Comparison of ENCODE assay signal across 30 cellular contexts in the genomic region with DNA sequence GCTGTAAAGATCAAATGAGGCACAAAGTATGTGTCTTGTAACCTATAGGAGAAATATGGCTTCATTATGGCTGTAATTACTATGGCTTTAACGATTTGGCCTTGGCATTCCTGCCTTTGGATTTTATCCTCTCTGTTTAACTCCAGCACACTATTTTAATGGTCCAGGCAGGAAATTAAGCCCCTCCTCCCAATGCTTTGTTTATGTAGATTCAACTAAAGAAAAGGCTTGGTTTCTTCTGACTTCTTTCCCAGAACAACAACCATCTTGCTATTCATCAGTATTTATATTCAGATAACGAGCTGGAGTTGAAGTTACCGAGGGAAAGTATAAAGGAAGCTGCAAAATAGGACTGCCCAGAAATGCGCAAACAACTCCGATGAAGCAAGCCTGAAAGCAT.
"Had no signal": no experiment of that assay in that cellular context is flagged by ENCODE, and none has a peak within 500 bp of the region (broad histone marks: within the 10 kb centered on the region; RNA-seq: fewer than 3 reads in every experiment).

No MANE protein-coding gene starts in this region.

- H3K36me3 ChIP-seq: adrenal gland, brain microvascular endothelial cell, ovary, thoracic aorta had no signal

- H3K4me1 ChIP-seq: adrenal gland had no signal

- H3K4me3 Mint-ChIP-seq: activated B cell treated with CpG ODN at 0.5 μM for 24 hours; activated CD8-positive, alpha-beta T cell treated with anti-CD3 and anti-CD28 coated beads for 36 hours; effector memory CD8-positive, alpha-beta T cell; nephron; stimulated activated effector memory CD8-positive, alpha-beta T cell treated with anti-CD3 and anti-CD28 coated beads, Interleukin-12 subunit alpha, Interleukin-12 subunit beta, amount 100 ng/mL, for 72 hours; stimulated activated naive CD8-positive, alpha-beta T cell treated with anti-CD3 and anti-CD28 coated beads, Interleukin-15, Interleukin-2, amounts not matched to agents 100 ng/mL and 50 ng/mL, for 24 hours had no signal

- ATAC-seq: activated CD8-positive, alpha-beta T cell treated with anti-CD3 and anti-CD28 coated beads for 36 hours; activated naive CD4-positive, alpha-beta T cell treated with anti-CD3 and anti-CD28 coated beads, Interleukin-2, amount 50 U/mL, for 72 hours; effector memory CD8-positive, alpha-beta T cell; left ventricle myocardium superior; sciatic nerve; stimulated activated effector memory CD8-positive, alpha-beta T cell treated with anti-CD3 and anti-CD28 coated beads, Interleukin-12 subunit alpha, Interleukin-12 subunit beta, amount 100 ng/mL, for 72 hours had no signal

- H3K9me3 Mint-ChIP-seq: activated B cell treated with CpG ODN at 0.5 μM for 24 hours; activated CD8-positive, alpha-beta T cell treated with anti-CD3 and anti-CD28 coated beads for 36 hours; activated naive CD4-positive, alpha-beta T cell treated with anti-CD3 and anti-CD28 coated beads, Interleukin-2, amount 50 U/mL, for 72 hours; activated T-helper 2 cell treated with anti-CD3 and anti-CD28 coated beads, Interferon-gamma antibody, Interleukin-2, Interleukin-4, amounts not matched to agents 10 μg/mL and 5 μg/mL and 100 μg/mL, durations not matched to agents 14 hours and 24 hours and 36 hours; effector memory CD8-positive, alpha-beta T cell; nephron; stimulated activated effector memory CD8-positive, alpha-beta T cell treated with anti-CD3 and anti-CD28 coated beads, Interleukin-12 subunit alpha, Interleukin-12 subunit beta, amount 100 ng/mL, for 72 hours; stimulated activated naive CD8-positive, alpha-beta T cell treated with anti-CD3 and anti-CD28 coated beads, Interleukin-15, Interleukin-2, amounts not matched to agents 100 ng/mL and 50 ng/mL, for 24 hours had no signal

- H3K4me1 Mint-ChIP-seq: activated B cell treated with CpG ODN at 0.5 μM for 24 hours; nephron; stimulated activated effector memory CD8-positive, alpha-beta T cell treated with anti-CD3 and anti-CD28 coated beads, Interleukin-12 subunit alpha, Interleukin-12 subunit beta, amount 100 ng/mL, for 72 hours had no signal

- H3K27me3 ChIP-seq: adrenal gland, brain microvascular endothelial cell, dorsolateral prefrontal cortex, ovary had no signal

- H3K9me3 ChIP-seq: adrenal gland, ovary, thoracic aorta had no signal

- H3K27ac ChIP-seq: adrenal gland, brain microvascular endothelial cell, coronary artery, dorsolateral prefrontal cortex, ovary, skin epidermis, thoracic aorta had no signal

- H3K4me3 ChIP-seq: adrenal gland, coronary artery, ovary, skin epidermis, thoracic aorta had no signal

- DNase-seq: activated B cell treated with CpG ODN at 0.5 μM for 24 hours; activated CD4-positive, alpha-beta T cell treated with anti-CD3 and anti-CD28 coated beads, Interleukin-2, amount 50 U/mL, for 1 hour; activated CD8-positive, alpha-beta T cell treated with anti-CD3 and anti-CD28 coated beads for 36 hours; activated naive CD4-positive, alpha-beta T cell; activated T-cell treated with anti-CD3 and anti-CD28 coated beads, Interleukin-2, amount 50 U/mL, for 48 hours; adrenal gland; aorta; brain microvascular endothelial cell; dorsolateral prefrontal cortex; effector memory CD8-positive, alpha-beta T cell; foreskin fibroblast; head of caudate nucleus; islet precursor cell; left ventricle myocardium superior; ovary; retina; stimulated activated CD4-positive, alpha-beta T cell treated with anti-CD3 and anti-CD28 coated beads, Interleukin-12 subunit alpha, Interleukin-12 subunit beta, amount 100 ng/mL, for 4 hours; stimulated activated CD4-positive, alpha-beta T cell treated with anti-CD3 and anti-CD28 coated beads, Interleukin-4, amount 100 ng/mL, for 24 hours; T-helper 2 cell; trophoblast cell had no signal

- H3K27ac Mint-ChIP-seq: activated B cell treated with CpG ODN at 0.5 μM for 24 hours; activated CD8-positive, alpha-beta T cell treated with anti-CD3 and anti-CD28 coated beads for 36 hours; activated naive CD4-positive, alpha-beta T cell treated with anti-CD3 and anti-CD28 coated beads, Interleukin-2, amount 50 U/mL, for 72 hours; activated T-helper 2 cell treated with anti-CD3 and anti-CD28 coated beads, Interferon-gamma antibody, Interleukin-2, Interleukin-4, amounts not matched to agents 10 μg/mL and 5 μg/mL and 100 μg/mL, durations not matched to agents 14 hours and 24 hours and 36 hours; effector memory CD8-positive, alpha-beta T cell; nephron; progenitor cell of endocrine pancreas; stimulated activated effector memory CD8-positive, alpha-beta T cell treated with anti-CD3 and anti-CD28 coated beads, Interleukin-12 subunit alpha, Interleukin-12 subunit beta, amount 100 ng/mL, for 72 hours; stimulated activated naive CD8-positive, alpha-beta T cell treated with anti-CD3 and anti-CD28 coated beads, Interleukin-15, Interleukin-2, amounts not matched to agents 100 ng/mL and 50 ng/mL, for 24 hours had no signal

- H3K36me3 Mint-ChIP-seq: activated naive CD4-positive, alpha-beta T cell treated with anti-CD3 and anti-CD28 coated beads, Interleukin-2, amount 50 U/mL, for 72 hours had no signal

- H3K27me3 Mint-ChIP-seq: activated CD8-positive, alpha-beta T cell treated with anti-CD3 and anti-CD28 coated beads for 36 hours; effector memory CD8-positive, alpha-beta T cell; progenitor cell of endocrine pancreas; stimulated activated naive CD8-positive, alpha-beta T cell treated with anti-CD3 and anti-CD28 coated beads, Interleukin-15, Interleukin-2, amounts not matched to agents 100 ng/mL and 50 ng/mL, for 24 hours had no signal
